13 cellular contexts compared by ENCODE assay signal in genomic region chr2:151851761-151852160, GRCh38. TPM values are rescaled to one million over a fixed set of nuclear protein-coding genes. Genes with fewer than 3 reads are reported as not detected.
DNase-seq lines count a peak whose midpoint lies in the region; ATAC-seq, FAIRE-seq and TF ChIP-seq lines count a peak whose summit lies in the region.
"Had no signal": no experiment of that assay in that cellular context is flagged by ENCODE, and none has a peak within 500 bp of the region (broad histone marks: within the 10 kb centered on the region; RNA-seq: fewer than 3 reads in every experiment).

No MANE protein-coding gene starts in this region.

- in situ Hi-C loops in GM12878 (cut with MboI): no loop called here

- H3K4me1 ChIP-seq in GM12878 (ENCODE audit: control insufficient read depth, insufficient read depth, low read length): peaks cover 7% of the 10 kb centered on the region; the same call in 1 of the 2 replicates
- H3K4me1 ChIP-seq in left lung: no peaks in the 10 kb centered on the region

- no peak for TF ChIP-seq POLR2A in GM12878 (IDR thresholded peaks at IDR 0.05; ENCODE audit: low read depth, low read length)

- peaks cover 0 to 2% of the 10 kb centered on the region in 2 experiments; a peak in 1 of 4 replicates for H3K27me3 ChIP-seq in GM12878 (replicated peaks in 1 of 2; ENCODE audit: control insufficient read depth in 2 of 2, insufficient read depth in 2 of 2, low read length in 1 of 2)
- no peaks in the 10 kb centered on the region for H3K27me3 ChIP-seq in left lung
- H3K27me3 ChIP-seq: adrenal gland had no signal

- TF ChIP-seq RAD21 in GM12878 (IDR thresholded peaks at IDR 0.05; ENCODE audit: insufficient read depth, low read depth, low read length): no peak

- peak; percentile 6 for DNase-seq in AG10803 (ENCODE audit: low read depth)
- peak; percentile 72 for DNase-seq in M059J (ENCODE audit: low read depth)
- DNase-seq in GM12878 (ENCODE audit: low read depth, low spot score): no peak
- no peak for DNase-seq in left lung
- DNase-seq in DMS153 treated with DMSO at 0.1 percent for 48 hours (lab: John Stamatoyannopoulos, UW; ENCODE audit: unreplicated experiment): no peak
- DNase-seq in stimulated activated CD4-positive, alpha-beta T cell treated with anti-CD3 and anti-CD28 coated beads, Interleukin-15, amount 100 ng/mL, for 24 hours: no peak
- no peak for DNase-seq in stimulated activated CD4-positive, alpha-beta T cell treated with anti-CD3 and anti-CD28 coated beads, Interleukin-12 subunit alpha, Interleukin-12 subunit beta, amount 100 ng/mL, for 4 hours
- DNase-seq: activated CD4-positive, alpha-beta memory T cell treated with anti-CD3 and anti-CD28 coated beads for 36 hours; DMS153; nucleus accumbens had no signal

- no peak for ATAC-seq in GM12878
- peak; percentile 29 for ATAC-seq in left lung
- no peak for ATAC-seq in GM21619 (IDR thresholded peaks at IDR 0.05; ENCODE audit: unreplicated experiment)

- H3K9ac ChIP-seq in GM12878 (ENCODE audit: control insufficient read depth, insufficient read depth, low read length): no peak overlapping the region

- no peaks in the 10 kb centered on the region for H3K36me3 ChIP-seq in GM12878 (ENCODE audit: control insufficient read depth in 2 of 2, insufficient read depth in 2 of 2, low read length in 1 of 2)
- H3K36me3 ChIP-seq in left lung: no peaks in the 10 kb centered on the region
- H3K36me3 ChIP-seq: adrenal gland had no signal

- H3K27ac ChIP-seq in GM12878 (ENCODE audit: control insufficient read depth, insufficient read depth) (no peak overlapping the region), left lung (no peak overlapping the region)
- H3K27ac ChIP-seq: SK-N-MC had no signal

- H3K4me3 ChIP-seq in AG10803 (ENCODE audit: low read length) (no peak overlapping the region), GM12878 (no peak overlapping the region), left lung (no peak overlapping the region)
- H3K4me3 ChIP-seq: adrenal gland, SK-N-MC had no signal

- SMC1A ChIA-PET in GM12878 (lab: Charles Lee; ENCODE audit: uncharacterized antibody, unreplicated experiment): no interaction called here

- no peak overlapping the region for H2AFZ ChIP-seq in GM12878 (ENCODE audit: control insufficient read depth, low read depth, low read length)

- POLR2A ChIA-PET in GM12878 (lab: Charles Lee): interaction anchor here (0.8 kb wide), 1 partner anchor 25 kb away, joined by 3 read pairs; no protein-coding TSS in a partner anchor

- H3K9me3 ChIP-seq in GM12878 (replicated peaks; ENCODE audit: control insufficient read depth, insufficient read depth, low read length) (no peaks in the 10 kb centered on the region), left lung (no peaks in the 10 kb centered on the region)
- H3K9me3 ChIP-seq: adrenal gland had no signal

- H3K4me2 ChIP-seq in GM12878 (ENCODE audit: control insufficient read depth, insufficient read depth): no peak overlapping the region

- no peak for TF ChIP-seq EP300 in GM12878 (IDR thresholded peaks at IDR 0.05; ENCODE audit: borderline replicate concordance in 1 of 2, control insufficient read depth in 1 of 2, low read depth in 2 of 2, low read length in 2 of 2)

- H4K20me1 ChIP-seq in GM12878 (ENCODE audit: control insufficient read depth, insufficient read depth): no peaks in the 10 kb centered on the region

- TF ChIP-seq CTCF in AG10803 (conservative IDR thresholded peaks at IDR 0.05; ENCODE audit: low read length) (no peak), GM12878 (IDR thresholded peaks at IDR 0.05 in 2 of 3, conservative IDR thresholded peaks at IDR 0.05 in 1 of 3; ENCODE audit: control insufficient read depth in 2 of 3, extremely low read depth in 1 of 3, insufficient read depth in 1 of 3, low read depth in 3 of 3, low read length in 3 of 3) (no peak), left lung (IDR thresholded peaks at IDR 0.05) (no peak)

- RAD21 ChIA-PET in GM12878 (lab: Charles Lee; ENCODE audit: unreplicated experiment): no interaction called here

- intact Hi-C loops in GM12878 (cut with micrococcal nuclease; ENCODE audit: unreplicated experiment): no loop called here
- intact Hi-C loops in left lung (cut with DNase I): no loop called here

- CTCF ChIA-PET in GM12878 (lab: Yijun Ruan, JAX): interaction anchor here (1.7 kb wide), 1 partner anchor 11 kb away, joined by 5 read pairs; no protein-coding TSS in a partner anchor

- FAIRE-seq in GM12878 (lab: Jason Lieb, UNC): peak; percentile 18

- H3K79me2 ChIP-seq in GM12878 (ENCODE audit: control insufficient read depth, insufficient read depth, low read length): no peaks in the 10 kb centered on the region

- 83% methylated on average over 3 of the region's 3 CpGs for WGBS in GM12878 (ENCODE audit: insufficient coverage, insufficient replicate concordance, low lambda C conversion rate, missing lambda C conversion rate)

- no TSS peak for BruUV-seq in GM12878 (replicated peaks; lab: Mats Ljungman, UMichigan)

TF ChIP-seq in GM12878, 131 proteins besides CTCF, POLR2A, EP300 and RAD21:
- no peak for TF ChIP-seq KDM1A (IDR thresholded peaks at IDR 0.05; ENCODE audit: borderline replicate concordance)
- TF ChIP-seq CHD4 (IDR thresholded peaks at IDR 0.05): no peak
- TF ChIP-seq TAF1 (IDR thresholded peaks at IDR 0.05; ENCODE audit: borderline replicate concordance, low read depth, low read length): no peak
- TF ChIP-seq ETV6 (conservative IDR thresholded peaks at IDR 0.05 in 1 of 2, IDR thresholded peaks at IDR 0.05 in 1 of 2; ENCODE audit: borderline replicate concordance in 1 of 2, low read depth in 1 of 2): no peak
- TF ChIP-seq ZNF622 (IDR thresholded peaks at IDR 0.05): no peak

RNA-seq across cellular contexts. Expression of gene ARL5A, which starts 23.5 kb away (rescaled TPM):
- 21.1 and 60.4 TPM in 2 replicates for total RNA-seq in M059J (2014; rRNA removed; shearing (Covaris generic))
- total RNA-seq in GM12878 (2013; cell fraction: nucleolus; rRNA removed): 66.9 and 67.3 TPM in 2 replicates
- total RNA-seq in GM12878 (2014; rRNA removed) (39.5 and 40.7 TPM in 2 replicates), GM12878 (2014; rRNA removed; fragmentation: Illumina TruSeq; extraction: Trizol) (42.8 and 52.9 TPM in 2 replicates), GM12878 (2021) (39.1 and 47.1 TPM in 2 replicates), left lung (10 to 100 TPM; 56.9 to 58.0 TPM)
- 13.5 TPM for polyA plus RNA-seq in GM12878 (2011; ENCODE audit: low read depth)
- polyA plus RNA-seq in GM12878 (2011; rRNA removed) (18.6 and 28.0 TPM in 2 replicates), GM12878 (2014; fragmentation: Illumina TruSeq; extraction: Trizol) (40.6 and 41.9 TPM in 2 replicates), GM12878 (2014; fragmentation: Nextera tagmentation; extraction: Ambion mirVana) (10 to 100 TPM in 1 of 2 experiments, 1 to 10 TPM in 1; 9.4 to 10.9 TPM), GM12878 (2014; rRNA removed) (31.3 and 33.2 TPM in 2 replicates), GM12878 (2016; fragmentation: Nextera tagmentation; extraction: Ambion mirVana) (10 to 100 TPM; 30.1 to 30.9 TPM)
- 16.6 and 29.3 TPM in 2 replicates for polyA plus RNA-seq in GM12878 (2011; cell fraction: cytosol; rRNA removed)
- polyA plus RNA-seq in GM12878 (2011; cell fraction: nucleus; rRNA removed): 14.8 and 15.9 TPM in 2 replicates
- polyA plus RNA-seq in GM12878 (2012): 30.5 and 36.1 TPM in 2 replicates
- polyA minus RNA-seq in GM12878 (2011; rRNA and poly(A)+ RNA removed): 31.5 and 50.5 TPM in 2 replicates
- polyA minus RNA-seq in GM12878 (2011; cell fraction: cytosol; rRNA and poly(A)+ RNA removed): 16.8 and 19.9 TPM in 2 replicates
- polyA minus RNA-seq in GM12878 (2011; cell fraction: nucleus; rRNA and poly(A)+ RNA removed): 21.5 and 43.0 TPM in 2 replicates

Comparison
In these comparisons a context has a peak if more than half of its experiments do, and no peak if none do; other contexts are left out.
1. DNase-seq: peak in AG10803 (single experiment) and M059J (single experiment); none in GM12878 (single experiment), left lung (0 of 2), DMS153 treated with DMSO at 0.1 percent for 48 hours (single experiment), stimulated activated CD4-positive, alpha-beta T cell treated with anti-CD3 and anti-CD28 coated beads, Interleukin-15, amount 100 ng/mL, for 24 hours (single experiment) and stimulated activated CD4-positive, alpha-beta T cell treated with anti-CD3 and anti-CD28 coated beads, Interleukin-12 subunit alpha, Interleukin-12 subunit beta, amount 100 ng/mL, for 4 hours (single experiment).